In the genomic region with DNA sequence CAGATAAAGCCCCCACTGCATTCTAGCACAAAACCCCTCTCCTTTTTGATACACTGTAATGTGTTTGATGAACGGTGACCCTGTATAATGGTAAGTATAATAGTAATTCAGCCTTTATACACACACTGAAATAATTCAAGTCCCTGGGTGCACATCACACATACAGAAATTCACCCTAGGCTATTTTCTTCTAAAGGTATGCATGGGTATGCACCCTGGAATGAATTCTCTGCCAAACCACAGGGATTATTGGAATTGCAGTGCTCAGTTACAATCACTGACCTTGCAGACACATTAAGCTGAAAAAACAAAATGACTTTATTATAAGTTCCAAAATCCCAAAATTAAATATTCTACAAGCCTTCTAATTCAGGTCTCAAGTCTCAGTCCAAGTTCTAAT, we compare ENCODE assay signal across 29 cellular contexts.
DNase-seq lines count a peak whose midpoint lies in the region; FAIRE-seq and TF ChIP-seq lines count a peak whose summit lies in the region.
"Had no signal": no experiment of that assay in that cellular context is flagged by ENCODE, and none has a peak within 500 bp of the region (broad histone marks: within the 10 kb centered on the region; RNA-seq: fewer than 3 reads in every experiment).

No MANE protein-coding gene starts in this region.

- no peaks in the 10 kb centered on the region for H3K27me3 Mint-ChIP-seq in glutamatergic neuron (ENCODE audit: unreplicated experiment)
- H3K27me3 Mint-ChIP-seq: activated B cell treated with CpG ODN at 0.5 μM for 24 hours; activated T-cell treated with anti-CD3 and anti-CD28 coated beads, Interleukin-2, amount 50 U/mL, for 24 hours; brain; CD4-positive, alpha-beta memory T cell; T-cell had no signal

- H3K27me3 ChIP-seq in kidney epithelial cell (ENCODE audit: control insufficient read depth, insufficient read depth, low read length): no peaks in the 10 kb centered on the region
- H3K27me3 ChIP-seq: gastroesophageal sphincter, pancreas, right atrium auricular region, SJSA1, suprapubic skin had no signal

- no peak overlapping the region for H3K4me3 ChIP-seq in astrocyte of the cerebellum (ENCODE audit: low read depth, low read length)
- no peak overlapping the region for H3K4me3 ChIP-seq in kidney epithelial cell (ENCODE audit: low read depth, low read length)
- H3K4me3 ChIP-seq: gastroesophageal sphincter, HAP-1, pancreas, right atrium auricular region, SJSA1, suprapubic skin had no signal

- H3K4me1 Mint-ChIP-seq in glutamatergic neuron (ENCODE audit: low read depth, unreplicated experiment): peaks cover 2% of the 10 kb centered on the region
- H3K4me1 Mint-ChIP-seq: activated B cell treated with CpG ODN at 0.5 μM for 24 hours; CD4-positive, alpha-beta memory T cell; T-cell had no signal

- no peak overlapping the region for H3K27ac Mint-ChIP-seq in glutamatergic neuron (ENCODE audit: unreplicated experiment)
- H3K27ac Mint-ChIP-seq: activated B cell treated with CpG ODN at 0.5 μM for 24 hours; activated T-cell treated with anti-CD3 and anti-CD28 coated beads, Interleukin-2, amount 50 U/mL, for 24 hours; CD4-positive, alpha-beta memory T cell; T-cell had no signal

- no peaks in the 10 kb centered on the region for H3K9me3 Mint-ChIP-seq in glutamatergic neuron (ENCODE audit: unreplicated experiment)
- H3K9me3 Mint-ChIP-seq: brain had no signal

- H3K4me3 Mint-ChIP-seq in glutamatergic neuron (ENCODE audit: unreplicated experiment): no peak overlapping the region
- H3K4me3 Mint-ChIP-seq: activated B cell treated with CpG ODN at 0.5 μM for 24 hours; activated T-cell treated with anti-CD3 and anti-CD28 coated beads, Interleukin-2, amount 50 U/mL, for 24 hours; brain; CD4-positive, alpha-beta memory T cell; neural crest cell; T-cell had no signal

- no peaks in the 10 kb centered on the region for H3K36me3 ChIP-seq in kidney epithelial cell (ENCODE audit: control insufficient read depth, insufficient read depth, low read length)
- H3K36me3 ChIP-seq: gastroesophageal sphincter, HAP-1, pancreas, right atrium auricular region, SJSA1, suprapubic skin had no signal

- in situ Hi-C loops in astrocyte of the cerebellum (cut with HindIII; ENCODE audit: low sequenced_read_pairs): no loop called here

- DNase-seq in A172 (ENCODE audit: low spot score) (peak; percentile 4), GM04504 (ENCODE audit: low read depth) (peak; percentile 20), astrocyte of the cerebellum (ENCODE audit: low read depth) (peak; percentile 38), kidney epithelial cell (ENCODE audit: low read depth) (peak; percentile 39), RCC 7860 (ENCODE audit: low spot score) (no peak), NCI-H1417 (lab: John Stamatoyannopoulos, UW) (no peak), NCI-H526 (lab: John Stamatoyannopoulos, UW) (no peak), glutamatergic neuron (no peak)
- DNase-seq: activated B cell treated with CpG ODN at 0.5 μM for 24 hours; activated gamma-delta T cell treated with Interleukin-2 at 50 U/mL for 16 hours; activated T-cell treated with anti-CD3 and anti-CD28 coated beads, Interleukin-2, amount 50 U/mL, for 24 hours; CD4-positive, alpha-beta memory T cell; hippocampal formation; mesendoderm; MV-4-11; NCI-H446 treated with DMSO at 0.1 percent for 48 hours; NCI-H82; pancreas; stimulated activated CD4-positive, alpha-beta T cell treated with anti-CD3 and anti-CD28 coated beads, Interleukin-1b, Interleukin-23, amount 100 ng/mL, for 48 hours; stimulated activated naive CD4-positive, alpha-beta T cell treated with Interleukin-2 at 50 U/mL for 16 hours; T-cell had no signal

- TF ChIP-seq CTCF in astrocyte of the cerebellum (IDR thresholded peaks at IDR 0.05; ENCODE audit: low read depth, low read length, missing control alignments) (no peak), kidney epithelial cell (IDR thresholded peaks at IDR 0.05; ENCODE audit: insufficient read depth, low read length, poor library complexity, severe bottlenecking) (no peak), glutamatergic neuron (IDR thresholded peaks at IDR 0.05; ENCODE audit: partially characterized antibody, unreplicated experiment) (no peak)

- FAIRE-seq in RCC 7860 (lab: Jason Lieb, UNC): no peak
- FAIRE-seq: A204.1, pancreas had no signal

- H3K36me3 Mint-ChIP-seq in glutamatergic neuron (ENCODE audit: unreplicated experiment): no peaks in the 10 kb centered on the region
- H3K36me3 Mint-ChIP-seq: brain; CD4-positive, alpha-beta memory T cell; T-cell had no signal

Comparison
In these comparisons a context has a peak if more than half of its experiments do, and no peak if none do; other contexts are left out.
1. DNase-seq: peak in A172 (single experiment), GM04504 (single experiment), astrocyte of the cerebellum (single experiment) and kidney epithelial cell (single experiment); none in RCC 7860 (single experiment), NCI-H1417 (0 of 3), NCI-H526 (0 of 2) and glutamatergic neuron (single experiment).